Comparison of ENCODE assay signal across 1 cellular context in genomic region chr11:6418199-6418957, GRCh38.
TF ChIP-seq lines count a peak whose summit lies in the region.

No MANE protein-coding gene starts in this region.

TF ChIP-seq in K562, 482 proteins besides CTCF, POLR2A, EP300 and RAD21:
- TF ChIP-seq USF1 (CRISPR knock-in tag; IDR thresholded peaks at IDR 0.05), result no peak
- TF ChIP-seq PBX2 (CRISPR knock-in tag; IDR thresholded peaks at IDR 0.05; ENCODE audit: low read depth), result 0 out of 2 replicates have a peak, but pooled peaks have one; percentile 7
- no peak for TF ChIP-seq PBX2 (tag; conservative IDR thresholded peaks at IDR 0.05; ENCODE audit: low read depth)
